In genomic region chr19:55563261-55563690, GRCh38 we compare ENCODE assay signal across 1 cellular context.
TF ChIP-seq lines count a peak whose summit lies in the region.

No MANE protein-coding gene starts in this region.

TF ChIP-seq in GM23338, 12 proteins besides CTCF, POLR2A, EP300 and RAD21 (continued from another document):
- TF ChIP-seq, protein P1, sequence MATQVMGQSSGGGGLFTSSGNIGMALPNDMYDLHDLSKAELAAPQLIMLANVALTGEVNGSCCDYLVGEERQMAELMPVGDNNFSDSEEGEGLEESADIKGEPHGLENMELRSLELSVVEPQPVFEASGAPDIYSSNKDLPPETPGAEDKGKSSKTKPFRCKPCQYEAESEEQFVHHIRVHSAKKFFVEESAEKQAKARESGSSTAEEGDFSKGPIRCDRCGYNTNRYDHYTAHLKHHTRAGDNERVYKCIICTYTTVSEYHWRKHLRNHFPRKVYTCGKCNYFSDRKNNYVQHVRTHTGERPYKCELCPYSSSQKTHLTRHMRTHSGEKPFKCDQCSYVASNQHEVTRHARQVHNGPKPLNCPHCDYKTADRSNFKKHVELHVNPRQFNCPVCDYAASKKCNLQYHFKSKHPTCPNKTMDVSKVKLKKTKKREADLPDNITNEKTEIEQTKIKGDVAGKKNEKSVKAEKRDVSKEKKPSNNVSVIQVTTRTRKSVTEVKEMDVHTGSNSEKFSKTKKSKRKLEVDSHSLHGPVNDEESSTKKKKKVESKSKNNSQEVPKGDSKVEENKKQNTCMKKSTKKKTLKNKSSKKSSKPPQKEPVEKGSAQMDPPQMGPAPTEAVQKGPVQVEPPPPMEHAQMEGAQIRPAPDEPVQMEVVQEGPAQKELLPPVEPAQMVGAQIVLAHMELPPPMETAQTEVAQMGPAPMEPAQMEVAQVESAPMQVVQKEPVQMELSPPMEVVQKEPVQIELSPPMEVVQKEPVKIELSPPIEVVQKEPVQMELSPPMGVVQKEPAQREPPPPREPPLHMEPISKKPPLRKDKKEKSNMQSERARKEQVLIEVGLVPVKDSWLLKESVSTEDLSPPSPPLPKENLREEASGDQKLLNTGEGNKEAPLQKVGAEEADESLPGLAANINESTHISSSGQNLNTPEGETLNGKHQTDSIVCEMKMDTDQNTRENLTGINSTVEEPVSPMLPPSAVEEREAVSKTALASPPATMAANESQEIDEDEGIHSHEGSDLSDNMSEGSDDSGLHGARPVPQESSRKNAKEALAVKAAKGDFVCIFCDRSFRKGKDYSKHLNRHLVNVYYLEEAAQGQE (IDR thresholded peaks at IDR 0.05; ENCODE audit: unreplicated experiment), result no peak
- no peak for TF ChIP-seq CREB1 (CRISPR knock-in tag; IDR thresholded peaks at IDR 0.05; ENCODE audit: low read depth)
- TF ChIP-seq EZH2 (IDR thresholded peaks at IDR 0.05; ENCODE audit: low read depth, unreplicated experiment), result no peak
- no peak for TF ChIP-seq JUNB (IDR thresholded peaks at IDR 0.05; ENCODE audit: unreplicated experiment)
- TF ChIP-seq ZNF114 (CRISPR knock-in tag; IDR thresholded peaks at IDR 0.05), result no peak
- TF ChIP-seq STAT1 (IDR thresholded peaks at IDR 0.05; ENCODE audit: unreplicated experiment), result no peak
- TF ChIP-seq ZNF462 (CRISPR knock-in tag; IDR thresholded peaks at IDR 0.05), result no peak
- TF ChIP-seq EZH2phosphoT487 (IDR thresholded peaks at IDR 0.05; ENCODE audit: unreplicated experiment), result no peak
- TF ChIP-seq ZNF331 (CRISPR knock-in tag; IDR thresholded peaks at IDR 0.05; ENCODE audit: low read depth), result no peak
